ENCODE assay signal across 1 cellular context in genomic region chr22:17777005-17777716, GRCh38.
A peak's percentile ranks its signal among the peaks of the same experiment; 100 is the strongest.
TF ChIP-seq lines count a peak whose summit lies in the region.

No MANE protein-coding gene starts in this region.

TF ChIP-seq in GM12878, 131 proteins besides CTCF, POLR2A, EP300 and RAD21 (continued from another document and continues in another):
- TF ChIP-seq HSF1 (IDR thresholded peaks at IDR 0.05; ENCODE audit: low read depth, low read length): no peak
- TF ChIP-seq NR2C2 (IDR thresholded peaks at IDR 0.05; ENCODE audit: borderline replicate concordance, control insufficient read depth, insufficient read length, low read depth): no peak
- TF ChIP-seq CREB1 (IDR thresholded peaks at IDR 0.05; ENCODE audit: low read depth): peak; percentile 73; the same call in 1 of the 2 replicates
- TF ChIP-seq LARP7 (IDR thresholded peaks at IDR 0.05): no peak
- no peak for TF ChIP-seq SUZ12 (IDR thresholded peaks at IDR 0.05; ENCODE audit: unreplicated experiment)
- TF ChIP-seq SIN3A (IDR thresholded peaks at IDR 0.05; ENCODE audit: low read depth, low read length): no peak
- TF ChIP-seq NFYA (IDR thresholded peaks at IDR 0.05; ENCODE audit: borderline replicate concordance, low read depth, low read length): no peak
- TF ChIP-seq HDAC2 (IDR thresholded peaks at IDR 0.05): no peak
- TF ChIP-seq POU2F2 (IDR thresholded peaks at IDR 0.05; ENCODE audit: borderline replicate concordance, low read depth, low read length): no peak; the same call in 2 of the 3 replicates
- TF ChIP-seq CUX1 (IDR thresholded peaks at IDR 0.05; ENCODE audit: insufficient replicate concordance, low read depth, low read length): no peak
- TF ChIP-seq RELA (IDR thresholded peaks at IDR 0.05; ENCODE audit: borderline replicate concordance, partially characterized antibody): peak; percentile 93
- no peak for TF ChIP-seq RFX5 (IDR thresholded peaks at IDR 0.05; ENCODE audit: low read depth, low read length)
- TF ChIP-seq FOXM1 (IDR thresholded peaks at IDR 0.05; ENCODE audit: low read depth, low read length): no peak
- TF ChIP-seq TCF3 (IDR thresholded peaks at IDR 0.05; ENCODE audit: borderline replicate concordance, insufficient read depth, low read depth, low read length): no peak
- peak; percentile 53 for TF ChIP-seq MLLT1 (IDR thresholded peaks at IDR 0.05)
- no peak for TF ChIP-seq E4F1 (IDR thresholded peaks at IDR 0.05; ENCODE audit: borderline replicate concordance, partially characterized antibody)
- TF ChIP-seq CBX3 (IDR thresholded peaks at IDR 0.05; ENCODE audit: borderline replicate concordance, low read depth): no peak
- TF ChIP-seq CHD4 (IDR thresholded peaks at IDR 0.05): no peak
- TF ChIP-seq TAF1 (IDR thresholded peaks at IDR 0.05; ENCODE audit: borderline replicate concordance, low read depth, low read length): peak; percentile 68; the same call in 1 of the 2 replicates
- peak; percentile 79 for TF ChIP-seq ATF7 (IDR thresholded peaks at IDR 0.05; ENCODE audit: low read depth)
- TF ChIP-seq MEF2B (IDR thresholded peaks at IDR 0.05; ENCODE audit: partially characterized antibody, poor library complexity, severe bottlenecking): peak; percentile 33
- no peak for TF ChIP-seq CEBPB (IDR thresholded peaks at IDR 0.05; ENCODE audit: borderline replicate concordance in 1 of 2, low read depth in 2 of 2, low read length in 2 of 2)
- peak; percentile 69 for TF ChIP-seq NBN (IDR thresholded peaks at IDR 0.05)
- TF ChIP-seq E2F8 (IDR thresholded peaks at IDR 0.05; ENCODE audit: low read depth, partially characterized antibody): peak; percentile 60
- peak; percentile 82; the same call in 1 of the 2 replicates for TF ChIP-seq GATAD2B (conservative IDR thresholded peaks at IDR 0.05; ENCODE audit: low read depth)
- TF ChIP-seq PKNOX1 (IDR thresholded peaks at IDR 0.05): peak; percentile 37; the same call in 1 of the 2 replicates
- TF ChIP-seq USF1 (IDR thresholded peaks at IDR 0.05; ENCODE audit: borderline replicate concordance, extremely low read length, insufficient read depth, low read depth, low read length): no peak
- TF ChIP-seq CBFB (IDR thresholded peaks at IDR 0.05; ENCODE audit: low read depth): peak; percentile 45; the same call in 1 of the 2 replicates
- TF ChIP-seq IRF4 (IDR thresholded peaks at IDR 0.05; ENCODE audit: low read depth, low read length): peak; percentile 17; the same call in 1 of the 2 replicates
- no peak for TF ChIP-seq ESRRA (IDR thresholded peaks at IDR 0.05; ENCODE audit: low read length)
- no peak for TF ChIP-seq ZZZ3 (IDR thresholded peaks at IDR 0.05; ENCODE audit: control insufficient read depth, insufficient read length, low read depth)
- TF ChIP-seq ZSCAN29 (IDR thresholded peaks at IDR 0.05): 0 out of 2 replicates have a peak, but pooled peaks have one; percentile 26
- no peak for TF ChIP-seq MYC (IDR thresholded peaks at IDR 0.05; ENCODE audit: insufficient read depth, insufficient read length, insufficient replicate concordance, low read length, severe bottlenecking)
- peak; percentile 68 for TF ChIP-seq ZNF687 (IDR thresholded peaks at IDR 0.05)
- TF ChIP-seq NRF1 (conservative IDR thresholded peaks at IDR 0.05; ENCODE audit: low read depth, low read length): no peak
- peak; percentile 100 for TF ChIP-seq NR2F1 (conservative IDR thresholded peaks at IDR 0.05)
- no peak for TF ChIP-seq SMC3 (IDR thresholded peaks at IDR 0.05; ENCODE audit: borderline replicate concordance, low read length)
- TF ChIP-seq EGR1 (IDR thresholded peaks at IDR 0.05; ENCODE audit: borderline replicate concordance in 1 of 2, low read depth in 2 of 2, low read length in 2 of 2): peak; percentile 55 to 92
- no peak for TF ChIP-seq SRF (IDR thresholded peaks at IDR 0.05; ENCODE audit: low read depth in 2 of 2, low read length in 2 of 2)
- peak; percentile 95 for TF ChIP-seq POLR2AphosphoS5 (IDR thresholded peaks at IDR 0.05; ENCODE audit: low read length)
- TF ChIP-seq SMARCA5 (IDR thresholded peaks at IDR 0.05): no peak; the same call in 1 of the 2 replicates
- TF ChIP-seq PAX8 (IDR thresholded peaks at IDR 0.05): no peak
- 0 out of 2 replicates have a peak, but pooled peaks have one; percentile 40 for TF ChIP-seq CHD2 (IDR thresholded peaks at IDR 0.05; ENCODE audit: borderline replicate concordance, low read depth, low read length)
- peak; percentile 31; the same call in 1 of the 2 replicates for TF ChIP-seq NR2C1 (IDR thresholded peaks at IDR 0.05)
- TF ChIP-seq ZNF622 (IDR thresholded peaks at IDR 0.05): no peak
